In genomic region chr13:28136916-28137315, GRCh38 we compare ENCODE assay signal across 8 cellular contexts. TPM values are rescaled to one million over a fixed set of nuclear protein-coding genes. Genes with fewer than 3 reads are reported as not detected.
DNase-seq lines count a peak whose midpoint lies in the region; ATAC-seq and TF ChIP-seq lines count a peak whose summit lies in the region.

No MANE protein-coding gene starts in this region.

- H3K4me3 ChIP-seq in Jurkat, Clone E6-1 (ENCODE audit: low read length), result peak overlapping the region; percentile 97

- POLR2A ChIA-PET in CD4-positive, alpha-beta T cell (lab: Charles Lee), result interaction anchor here (1.1 to 2.1 kb wide), 2 partner anchors 39 to 582 kb away, joined by 3 to 6 read pairs; partner anchors contain the start of gene SLC46A3

- peaks cover 40% of the 10 kb centered on the region for H3K4me1 Mint-ChIP-seq in CD4-positive, alpha-beta T cell (ENCODE audit: low read depth)
- peaks cover 35% of the 10 kb centered on the region for H3K4me1 Mint-ChIP-seq in brain
- H3K4me1 Mint-ChIP-seq in naive B cell, result peaks cover 33 to 49% (median 47%) of the 10 kb centered on the region in 3 donors

- DNase-seq in CD4-positive, alpha-beta T cell, result no peak
- peak; percentile 44 for DNase-seq in Jurkat, Clone E6-1 (ENCODE audit: low read depth, low spot score)
- DNase-seq in naive B cell (no peak), H4 (ENCODE audit: low spot score) (no peak)

- intact Hi-C loops in CD4-positive, alpha-beta T cell (cut with DNase I, micrococcal nuclease), result loop anchor here (5.0 to 10.0 kb wide), 7 partner anchors 40 to 885 kb away; partner anchors contain the start of genes POMP (in 2 of the 2), GTF3A (in 1 of the 2), RASL11A (in 1 of the 2) and RPL21 (in 1 of the 2)

- CTCF ChIA-PET in CD4-positive, alpha-beta T cell (lab: Charles Lee), result interaction anchor here (0.8 kb wide), 1 partner anchor 25 kb away, joined by 3 read pairs; no protein-coding TSS in a partner anchor

- no peak for TF ChIP-seq CTCF in CD4-positive, alpha-beta T cell (IDR thresholded peaks at IDR 0.05)
- TF ChIP-seq CTCF in brain (conservative IDR thresholded peaks at IDR 0.05), result no peak

- H3K27me3 Mint-ChIP-seq in CD4-positive, alpha-beta T cell, result no peaks in the 10 kb centered on the region
- H3K27me3 Mint-ChIP-seq in brain, result peaks cover 20% of the 10 kb centered on the region
- H3K27me3 Mint-ChIP-seq in naive B cell, result no peaks in the 10 kb centered on the region

- no peaks in the 10 kb centered on the region for H3K9me3 Mint-ChIP-seq in CD4-positive, alpha-beta T cell
- H3K9me3 Mint-ChIP-seq in brain (peaks cover 0 to 8% (median 0%) of the 10 kb centered on the region in 5 experiments), naive B cell (peaks cover 0 to 1% (median 0%) of the 10 kb centered on the region in 7 donors)

- peak overlapping the region; percentile 95 for H3K4me3 Mint-ChIP-seq in CD4-positive, alpha-beta T cell
- H3K4me3 Mint-ChIP-seq in brain (peak overlapping the region; percentile 98 to 99 (median 98)), naive B cell (peak overlapping the region; percentile 84 to 99 (median 96))

- ATAC-seq in CD4-positive, alpha-beta T cell (ENCODE audit: poor library complexity), result no peak
- ATAC-seq in naive B cell (ENCODE audit: low read depth in 2 of 2) (no peak), HG03520 (IDR thresholded peaks at IDR 0.05; ENCODE audit: unreplicated experiment) (no peak), GM21515 (IDR thresholded peaks at IDR 0.05; ENCODE audit: unreplicated experiment) (no peak)
- ATAC-seq in activated CD4-positive, CD25-positive, alpha-beta regulatory T cell treated with anti-CD3 and anti-CD28 coated beads, Interleukin-2, amount 50 U/mL, for 24 hours, result no peak

- peak overlapping the region; percentile 99 for H3K27ac Mint-ChIP-seq in CD4-positive, alpha-beta T cell
- H3K27ac Mint-ChIP-seq in brain (peak overlapping the region in 4 of 5 experiments; percentile 97 to 99 (median 99)), naive B cell (peak overlapping the region; percentile 92 to 99 (median 98))

- no peaks in the 10 kb centered on the region for H3K27me3 ChIP-seq in CD4-positive, alpha-beta T cell (ENCODE audit: control insufficient read depth, insufficient read depth, low read length)

- peaks cover 22% of the 10 kb centered on the region for H3K36me3 Mint-ChIP-seq in CD4-positive, alpha-beta T cell (ENCODE audit: low read depth)
- H3K36me3 Mint-ChIP-seq in brain, result no peaks in the 10 kb centered on the region
- no peaks in the 10 kb centered on the region for H3K36me3 Mint-ChIP-seq in naive B cell

- H3K9me3 ChIP-seq in CD4-positive, alpha-beta T cell (ENCODE audit: control insufficient read depth, low read length), result no peaks in the 10 kb centered on the region

- H3K27ac ChIP-seq in CD4-positive, alpha-beta T cell (ENCODE audit: low read depth, low read length), result no peak overlapping the region

RNA-seq across cellular contexts. Expression of gene PAN3, which starts 1.4 kb away (rescaled TPM):
- total RNA-seq in CD4-positive, alpha-beta T cell, result 10 to 100 TPM; 56.9 to 59.5 TPM
- 16.3 TPM for polyA plus RNA-seq in Jurkat, Clone E6-1 (2012; ENCODE audit: insufficient read depth, insufficient read length)
- polyA plus RNA-seq in brain (ENCODE audit: insufficient read depth, low read depth, low replicate concordance) (3.6 TPM), naive B cell (ENCODE audit: low read depth in 6 of 6) (10 to 100 TPM in 1 of 6 donors, 1 to 10 TPM in 5; 6.3 to 11.2 (median 7.5) TPM)
- total RNA-seq in H4 (2014; rRNA removed; shearing (Covaris generic)), result 5.2 and 7.4 TPM in 2 replicates

RNA-seq across cellular contexts. Expression of gene FLT3, which starts 36.5 kb away (rescaled TPM):
- total RNA-seq in CD4-positive, alpha-beta T cell, result under 1 TPM; 0.39 to 0.55 TPM
- polyA plus RNA-seq in Jurkat, Clone E6-1 (2012; ENCODE audit: insufficient read depth, insufficient read length), result not detected
- polyA plus RNA-seq in brain (ENCODE audit: insufficient read depth, low read depth, low replicate concordance) (not detected), naive B cell (ENCODE audit: low read depth in 6 of 6) (under 1 TPM in 3 of 6 donors, not detected in 3; 0.08 to 0.47 (median 0.36) TPM)
- total RNA-seq in H4 (2014; rRNA removed; shearing (Covaris generic)), result 0.04 and 0.45 TPM in 2 replicates
